16 cellular contexts compared by ENCODE assay signal in genomic region chr3:150270883-150271577, GRCh38.
DNase-seq lines count a peak whose midpoint lies in the region; ATAC-seq and TF ChIP-seq lines count a peak whose summit lies in the region.
"Had no signal": no experiment of that assay in that cellular context is flagged by ENCODE, and none has a peak within 500 bp of the region (broad histone marks: within the 10 kb centered on the region; RNA-seq: fewer than 3 reads in every experiment).

No MANE protein-coding gene starts in this region.

- H3K36me3 ChIP-seq in GM23338 (ENCODE audit: insufficient read depth) (no peaks in the 10 kb centered on the region), colonic mucosa (no peaks in the 10 kb centered on the region), mucosa of rectum (ENCODE audit: control insufficient read depth in 2 of 2, insufficient read depth in 2 of 2, low read length in 2 of 2) (no peaks in the 10 kb centered on the region)
- H3K36me3 ChIP-seq: BLaER1 treated with 17β-estradiol and CSF1 and Interleukin-3, amounts not matched to agents 10 nM and 100 nM had no signal

- ATAC-seq in GM23338 (no peak), GM18870 (IDR thresholded peaks at IDR 0.05; ENCODE audit: unreplicated experiment) (no peak), GM21447 (IDR thresholded peaks at IDR 0.05; ENCODE audit: unreplicated experiment) (no peak)
- ATAC-seq: K562 had no signal

- H3K4me3 Mint-ChIP-seq in GM23338, result no peak overlapping the region
- H3K4me3 Mint-ChIP-seq in type B pancreatic cell, result peak overlapping the region; percentile 3
- H3K4me3 Mint-ChIP-seq: CD4-positive, CD25-positive, alpha-beta regulatory T cell; HFFc6 had no signal

- H3K27ac Mint-ChIP-seq in GM23338 (no peak overlapping the region), type B pancreatic cell (peak overlapping the region; percentile 22)
- H3K27ac Mint-ChIP-seq: CD4-positive, CD25-positive, alpha-beta regulatory T cell; HFFc6 had no signal

- H3F3A ChIP-seq in GM23338 (replicated peaks; ENCODE audit: low read depth), result no peaks in the 10 kb centered on the region

- no peaks in the 10 kb centered on the region for H3K79me2 ChIP-seq in GM23338 (replicated peaks; ENCODE audit: insufficient read depth)

- H3K4me3 ChIP-seq in GM23338 (no peak overlapping the region), colonic mucosa (no peak overlapping the region), mucosa of rectum (ENCODE audit: low read length in 2 of 2) (peak overlapping the region in 1 of 2 donors; percentile 35)
- H3K4me3 ChIP-seq: BLaER1 treated with 17β-estradiol and CSF1 and Interleukin-3, amounts not matched to agents 10 nM and 100 nM; K562 had no signal

- H3K9me3 Mint-ChIP-seq in GM23338 (no peaks in the 10 kb centered on the region), type B pancreatic cell (peaks cover 13% of the 10 kb centered on the region)
- H3K9me3 Mint-ChIP-seq: HFFc6 had no signal

- DNase-seq in GM23338 (ENCODE audit: low spot score), result no peak
- DNase-seq in colonic mucosa, result peak; percentile 70
- DNase-seq in type B pancreatic cell (ENCODE audit: extremely low spot score, unreplicated experiment), result no peak
- DNase-seq in activated gamma-delta T cell treated with Interleukin-2 at 50 U/mL for 16 hours, result no peak
- DNase-seq: 8988T; Calu3; CD4-positive, CD25-positive, alpha-beta regulatory T cell; DMS 273 treated with DMSO at 0.1 percent for 48 hours; HCEC 1CT; HFFc6 had no signal

- H3K4me2 ChIP-seq in GM23338, result no peak overlapping the region
- H3K4me2 ChIP-seq: BLaER1 treated with 17β-estradiol and CSF1 and Interleukin-3, amounts not matched to agents 10 nM and 100 nM had no signal

- H3K27me3 Mint-ChIP-seq in GM23338 (ENCODE audit: insufficient read depth, low read depth, poor library complexity), result peaks cover 3% of the 10 kb centered on the region
- no peaks in the 10 kb centered on the region for H3K27me3 Mint-ChIP-seq in type B pancreatic cell

- H3K27ac ChIP-seq in GM23338 (ENCODE audit: low read depth) (no peak overlapping the region), colonic mucosa (peak overlapping the region; percentile 65), mucosa of rectum (ENCODE audit: low read depth in 2 of 2, low read length in 2 of 2) (peak overlapping the region; percentile 64 to 72)
- H3K27ac ChIP-seq: BLaER1 treated with 17β-estradiol and CSF1 and Interleukin-3, amounts not matched to agents 10 nM and 100 nM; HL-60 had no signal

- peak overlapping the region in 1 of 2 donors; percentile 22 for H3K9ac ChIP-seq in colonic mucosa (ENCODE audit: low read depth in 2 of 2, low read length in 2 of 2)
- no peak overlapping the region for H3K9ac ChIP-seq in mucosa of rectum (ENCODE audit: low read depth in 1 of 2, low read length in 2 of 2)
- H3K9ac ChIP-seq: BLaER1 treated with 17β-estradiol and CSF1 and Interleukin-3, amounts not matched to agents 10 nM and 100 nM had no signal

- intact Hi-C loops in colonic mucosa (cut with DNase I), result no loop called here

- H2AFZ ChIP-seq in GM23338, result peak overlapping the region; percentile 34; the same call in 1 of the 2 replicates

- H3K9me3 ChIP-seq in colonic mucosa, result no peaks in the 10 kb centered on the region
- no peaks in the 10 kb centered on the region for H3K9me3 ChIP-seq in mucosa of rectum (ENCODE audit: control insufficient read depth in 2 of 2, low read length in 2 of 2)
- H3K9me3 ChIP-seq: BLaER1 treated with 17β-estradiol and CSF1 and Interleukin-3, amounts not matched to agents 10 nM and 100 nM had no signal

- H3K4me1 Mint-ChIP-seq in GM23338 (no peaks in the 10 kb centered on the region), type B pancreatic cell (ENCODE audit: unreplicated experiment) (peaks cover 33% of the 10 kb centered on the region)
- H3K4me1 Mint-ChIP-seq: CD4-positive, CD25-positive, alpha-beta regulatory T cell had no signal

- no peaks in the 10 kb centered on the region for H4K20me1 ChIP-seq in GM23338 (replicated peaks; ENCODE audit: insufficient read depth)
- H4K20me1 ChIP-seq: BLaER1 treated with 17β-estradiol and CSF1 and Interleukin-3, amounts not matched to agents 10 nM and 100 nM had no signal

- no peaks in the 10 kb centered on the region for H3K36me3 Mint-ChIP-seq in GM23338 (ENCODE audit: low read depth)
- H3K36me3 Mint-ChIP-seq in type B pancreatic cell, result no peaks in the 10 kb centered on the region
- H3K36me3 Mint-ChIP-seq: CD4-positive, CD25-positive, alpha-beta regulatory T cell had no signal

- no peaks in the 10 kb centered on the region for H3K9me2 ChIP-seq in GM23338 (ENCODE audit: insufficient read depth)

- H3K4me1 ChIP-seq in GM23338 (ENCODE audit: insufficient read depth) (no peaks in the 10 kb centered on the region), colonic mucosa (no peaks in the 10 kb centered on the region), mucosa of rectum (ENCODE audit: control insufficient read depth in 2 of 2, insufficient read depth in 2 of 2, low read length in 2 of 2) (peaks cover 3 to 21% of the 10 kb centered on the region in 2 donors)

- H3K27me3 ChIP-seq in GM23338 (ENCODE audit: insufficient read depth) (no peaks in the 10 kb centered on the region), colonic mucosa (no peaks in the 10 kb centered on the region), mucosa of rectum (ENCODE audit: control insufficient read depth in 2 of 2, insufficient read depth in 2 of 2, low read length in 2 of 2) (no peaks in the 10 kb centered on the region)
- H3K27me3 ChIP-seq: BLaER1 treated with 17β-estradiol and CSF1 and Interleukin-3, amounts not matched to agents 10 nM and 100 nM had no signal

- TF ChIP-seq CTCF in GM23338 (conservative IDR thresholded peaks at IDR 0.05; ENCODE audit: low read depth in 2 of 2), result no peak
- no peak for TF ChIP-seq CTCF in colonic mucosa (IDR thresholded peaks at IDR 0.05)
- no peak for TF ChIP-seq CTCF in type B pancreatic cell (conservative IDR thresholded peaks at IDR 0.05)

TF ChIP-seq in GM23338, 12 proteins besides CTCF, POLR2A, EP300 and RAD21 (continues in another document):
- TF ChIP-seq EZH2phosphoT487 (IDR thresholded peaks at IDR 0.05; ENCODE audit: unreplicated experiment) (no peak), STAT1 (IDR thresholded peaks at IDR 0.05; ENCODE audit: unreplicated experiment) (no peak), ZNF114 (CRISPR knock-in tag; IDR thresholded peaks at IDR 0.05) (no peak)
- TF ChIP-seq, protein P1, sequence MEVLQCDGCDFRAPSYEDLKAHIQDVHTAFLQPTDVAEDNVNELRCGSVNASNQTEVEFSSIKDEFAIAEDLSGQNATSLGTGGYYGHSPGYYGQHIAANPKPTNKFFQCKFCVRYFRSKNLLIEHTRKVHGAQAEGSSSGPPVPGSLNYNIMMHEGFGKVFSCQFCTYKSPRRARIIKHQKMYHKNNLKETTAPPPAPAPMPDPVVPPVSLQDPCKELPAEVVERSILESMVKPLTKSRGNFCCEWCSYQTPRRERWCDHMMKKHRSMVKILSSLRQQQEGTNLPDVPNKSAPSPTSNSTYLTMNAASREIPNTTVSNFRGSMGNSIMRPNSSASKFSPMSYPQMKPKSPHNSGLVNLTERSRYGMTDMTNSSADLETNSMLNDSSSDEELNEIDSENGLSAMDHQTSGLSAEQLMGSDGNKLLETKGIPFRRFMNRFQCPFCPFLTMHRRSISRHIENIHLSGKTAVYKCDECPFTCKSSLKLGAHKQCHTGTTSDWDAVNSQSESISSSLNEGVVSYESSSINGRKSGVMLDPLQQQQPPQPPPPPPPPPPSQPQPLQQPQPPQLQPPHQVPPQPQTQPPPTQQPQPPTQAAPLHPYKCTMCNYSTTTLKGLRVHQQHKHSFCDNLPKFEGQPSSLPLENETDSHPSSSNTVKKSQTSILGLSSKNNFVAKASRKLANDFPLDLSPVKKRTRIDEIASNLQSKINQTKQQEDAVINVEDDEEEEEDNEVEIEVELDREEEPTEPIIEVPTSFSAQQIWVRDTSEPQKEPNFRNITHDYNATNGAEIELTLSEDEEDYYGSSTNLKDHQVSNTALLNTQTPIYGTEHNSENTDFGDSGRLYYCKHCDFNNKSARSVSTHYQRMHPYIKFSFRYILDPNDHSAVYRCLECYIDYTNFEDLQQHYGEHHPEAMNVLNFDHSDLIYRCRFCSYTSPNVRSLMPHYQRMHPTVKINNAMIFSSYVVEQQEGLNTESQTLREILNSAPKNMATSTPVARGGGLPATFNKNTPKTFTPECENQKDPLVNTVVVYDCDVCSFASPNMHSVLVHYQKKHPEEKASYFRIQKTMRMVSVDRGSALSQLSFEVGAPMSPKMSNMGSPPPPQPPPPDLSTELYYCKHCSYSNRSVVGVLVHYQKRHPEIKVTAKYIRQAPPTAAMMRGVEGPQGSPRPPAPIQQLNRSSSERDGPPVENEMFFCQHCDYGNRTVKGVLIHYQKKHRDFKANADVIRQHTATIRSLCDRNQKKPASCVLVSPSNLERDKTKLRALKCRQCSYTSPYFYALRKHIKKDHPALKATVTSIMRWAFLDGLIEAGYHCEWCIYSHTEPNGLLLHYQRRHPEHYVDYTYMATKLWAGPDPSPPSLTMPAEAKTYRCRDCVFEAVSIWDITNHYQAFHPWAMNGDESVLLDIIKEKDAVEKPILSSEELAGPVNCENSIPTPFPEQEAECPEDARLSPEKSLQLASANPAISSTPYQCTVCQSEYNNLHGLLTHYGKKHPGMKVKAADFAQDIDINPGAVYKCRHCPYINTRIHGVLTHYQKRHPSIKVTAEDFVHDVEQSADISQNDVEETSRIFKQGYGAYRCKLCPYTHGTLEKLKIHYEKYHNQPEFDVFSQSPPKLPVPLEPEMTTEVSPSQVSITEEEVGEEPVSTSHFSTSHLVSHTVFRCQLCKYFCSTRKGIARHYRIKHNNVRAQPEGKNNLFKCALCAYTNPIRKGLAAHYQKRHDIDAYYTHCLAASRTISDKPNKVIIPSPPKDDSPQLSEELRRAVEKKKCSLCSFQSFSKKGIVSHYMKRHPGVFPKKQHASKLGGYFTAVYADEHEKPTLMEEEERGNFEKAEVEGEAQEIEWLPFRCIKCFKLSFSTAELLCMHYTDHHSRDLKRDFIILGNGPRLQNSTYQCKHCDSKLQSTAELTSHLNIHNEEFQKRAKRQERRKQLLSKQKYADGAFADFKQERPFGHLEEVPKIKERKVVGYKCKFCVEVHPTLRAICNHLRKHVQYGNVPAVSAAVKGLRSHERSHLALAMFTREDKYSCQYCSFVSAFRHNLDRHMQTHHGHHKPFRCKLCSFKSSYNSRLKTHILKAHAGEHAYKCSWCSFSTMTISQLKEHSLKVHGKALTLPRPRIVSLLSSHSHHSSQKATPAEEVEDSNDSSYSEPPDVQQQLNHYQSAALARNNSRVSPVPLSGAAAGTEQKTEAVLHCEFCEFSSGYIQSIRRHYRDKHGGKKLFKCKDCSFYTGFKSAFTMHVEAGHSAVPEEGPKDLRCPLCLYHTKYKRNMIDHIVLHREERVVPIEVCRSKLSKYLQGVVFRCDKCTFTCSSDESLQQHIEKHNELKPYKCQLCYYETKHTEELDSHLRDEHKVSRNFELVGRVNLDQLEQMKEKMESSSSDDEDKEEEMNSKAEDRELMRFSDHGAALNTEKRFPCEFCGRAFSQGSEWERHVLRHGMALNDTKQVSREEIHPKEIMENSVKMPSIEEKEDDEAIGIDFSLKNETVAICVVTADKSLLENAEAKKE (CRISPR knock-in tag; IDR thresholded peaks at IDR 0.05), result no peak
